ENCODE assay signal across 9 cellular contexts in the genomic region with DNA sequence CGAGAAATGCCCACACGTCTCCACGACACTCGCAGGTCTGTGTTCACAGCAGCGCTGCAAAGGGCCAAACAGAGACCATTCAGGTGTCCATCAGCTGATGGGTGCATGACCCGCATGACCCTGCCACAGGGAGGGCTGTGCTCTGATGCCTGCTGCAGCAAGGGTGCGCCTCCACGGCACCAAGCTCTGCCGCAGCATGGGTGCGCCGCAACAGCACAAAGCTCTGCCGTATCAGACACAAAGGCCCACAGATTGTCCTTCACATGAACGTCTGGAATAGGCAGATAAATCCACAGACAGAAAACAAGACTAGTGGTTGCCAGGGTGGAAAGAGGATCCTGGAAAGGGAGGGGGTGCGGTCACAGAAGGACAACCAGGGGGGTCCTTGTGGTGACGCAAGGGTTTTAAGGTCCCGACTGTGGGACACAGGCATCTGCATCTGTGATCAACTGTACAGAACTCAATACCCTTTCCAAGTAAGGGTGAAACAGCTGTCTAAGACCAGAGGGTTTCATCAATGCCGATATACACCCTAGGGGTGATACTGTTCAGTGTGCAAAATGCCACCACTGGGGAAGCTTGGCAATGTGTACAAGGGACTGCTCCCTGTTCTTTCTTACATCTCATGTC.
A peak's percentile ranks its signal among the peaks of the same experiment; 100 is the strongest.
DNase-seq lines count a peak whose midpoint lies in the region; ATAC-seq, FAIRE-seq and TF ChIP-seq lines count a peak whose summit lies in the region.
"Had no signal": no experiment of that assay in that cellular context is flagged by ENCODE, and none has a peak within 500 bp of the region (broad histone marks: within the 10 kb centered on the region; RNA-seq: fewer than 3 reads in every experiment).

No MANE protein-coding gene starts in this region.

- H3K36me3 ChIP-seq in kidney (ENCODE audit: control insufficient read depth in 1 of 2, insufficient read depth in 2 of 2, low read length in 2 of 2), result no peaks in the 10 kb centered on the region
- H3K36me3 ChIP-seq in smooth muscle cell (ENCODE audit: low read depth), result no peaks in the 10 kb centered on the region

- H3K4me1 Mint-ChIP-seq in activated CD4-positive, alpha-beta memory T cell treated with anti-CD3 and anti-CD28 coated beads for 36 hours (ENCODE audit: low read depth), result peaks cover 81% of the 10 kb centered on the region
- peaks cover 66% of the 10 kb centered on the region for H3K4me1 Mint-ChIP-seq in activated CD4-positive, alpha-beta memory T cell treated with anti-CD3 and anti-CD28 coated beads, Interleukin-2, amount 10 ng/mL, durations not matched to agents 7 days and 5 days
- peaks cover 76% of the 10 kb centered on the region for H3K4me1 Mint-ChIP-seq in activated naive CD8-positive, alpha-beta T cell treated with anti-CD3 and anti-CD28 coated beads for 36 hours

- WGBS in smooth muscle cell (ENCODE audit: low lambda C conversion rate), result 91% methylated on average over 17 of the region's 17 CpGs

- TF ChIP-seq CTCF in kidney (IDR thresholded peaks at IDR 0.05; ENCODE audit: borderline replicate concordance, extremely low read depth, insufficient read depth) (no peak), smooth muscle cell (IDR thresholded peaks at IDR 0.05; ENCODE audit: borderline replicate concordance, insufficient read depth, poor library complexity, severe bottlenecking) (no peak)

- H3K9me3 Mint-ChIP-seq in activated CD4-positive, alpha-beta memory T cell treated with anti-CD3 and anti-CD28 coated beads for 36 hours, result no peaks in the 10 kb centered on the region
- H3K9me3 Mint-ChIP-seq in activated CD4-positive, alpha-beta memory T cell treated with anti-CD3 and anti-CD28 coated beads, Interleukin-2, amount 10 ng/mL, durations not matched to agents 7 days and 5 days, result no peaks in the 10 kb centered on the region
- H3K9me3 Mint-ChIP-seq in activated naive CD8-positive, alpha-beta T cell treated with anti-CD3 and anti-CD28 coated beads for 36 hours, result no peaks in the 10 kb centered on the region

- CTCF ChIA-PET in activated CD4-positive, alpha-beta memory T cell treated with anti-CD3 and anti-CD28 coated beads for 36 hours (lab: Charles Lee), result no interaction called here
- CTCF ChIA-PET in activated CD4-positive, alpha-beta memory T cell treated with anti-CD3 and anti-CD28 coated beads, Interleukin-2, amount 10 ng/mL, durations not matched to agents 7 days and 5 days (lab: Charles Lee), result interaction anchor here (0.5 to 1.2 kb wide), 2 partner anchors 16 to 42 kb away, joined by 3 read pairs; no protein-coding TSS in a partner anchor

- FAIRE-seq in kidney (lab: Jason Lieb, UNC), result no peak

- peaks cover 100% of the 10 kb centered on the region for H4K20me1 ChIP-seq in smooth muscle cell (ENCODE audit: low read depth)

- POLR2A ChIA-PET in activated CD4-positive, alpha-beta memory T cell treated with anti-CD3 and anti-CD28 coated beads for 36 hours (lab: Charles Lee), result no interaction called here
- POLR2A ChIA-PET in activated CD4-positive, alpha-beta memory T cell treated with anti-CD3 and anti-CD28 coated beads, Interleukin-2, amount 10 ng/mL, durations not matched to agents 7 days and 5 days (lab: Charles Lee), result interaction anchor here (1.1 to 1.4 kb wide), 2 partner anchors 8 to 10 kb away, joined by 3 read pairs; no protein-coding TSS in a partner anchor

- H3F3A ChIP-seq in smooth muscle cell (ENCODE audit: low read depth), result peaks cover 29% of the 10 kb centered on the region

- no peak overlapping the region for H2AFZ ChIP-seq in smooth muscle cell (ENCODE audit: low read depth)

- peaks cover 100% of the 10 kb centered on the region for H3K79me2 ChIP-seq in smooth muscle cell (ENCODE audit: low read depth)

- peak overlapping the region; percentile 49 for H3K27ac Mint-ChIP-seq in activated CD4-positive, alpha-beta memory T cell treated with anti-CD3 and anti-CD28 coated beads for 36 hours
- no peak overlapping the region for H3K27ac Mint-ChIP-seq in activated CD4-positive, alpha-beta memory T cell treated with anti-CD3 and anti-CD28 coated beads, Interleukin-2, amount 10 ng/mL, durations not matched to agents 7 days and 5 days
- peak overlapping the region; percentile 25 for H3K27ac Mint-ChIP-seq in activated naive CD8-positive, alpha-beta T cell treated with anti-CD3 and anti-CD28 coated beads for 36 hours

- H3K27ac ChIP-seq in kidney (ENCODE audit: low read depth in 2 of 2, low read length in 2 of 2), result no peak overlapping the region
- H3K27ac ChIP-seq in smooth muscle cell (ENCODE audit: low read depth), result peak overlapping the region; percentile 59

- H3K4me3 Mint-ChIP-seq in activated CD4-positive, alpha-beta memory T cell treated with anti-CD3 and anti-CD28 coated beads for 36 hours, result no peak overlapping the region
- H3K4me3 Mint-ChIP-seq in activated CD4-positive, alpha-beta memory T cell treated with anti-CD3 and anti-CD28 coated beads, Interleukin-2, amount 10 ng/mL, durations not matched to agents 7 days and 5 days, result no peak overlapping the region
- H3K4me3 Mint-ChIP-seq in activated naive CD8-positive, alpha-beta T cell treated with anti-CD3 and anti-CD28 coated beads for 36 hours, result no peak overlapping the region

- H3K9me3 ChIP-seq in kidney (ENCODE audit: control insufficient read depth in 1 of 2, low read length in 2 of 2), result no peaks in the 10 kb centered on the region
- H3K9me3 ChIP-seq in smooth muscle cell (replicated peaks; ENCODE audit: low read depth), result no peaks in the 10 kb centered on the region

- no peak overlapping the region for H3K9ac ChIP-seq in kidney (ENCODE audit: low read length in 2 of 2)
- H3K9ac ChIP-seq in smooth muscle cell (ENCODE audit: low read depth), result no peak overlapping the region

- peaks cover 12% of the 10 kb centered on the region for H3K36me3 Mint-ChIP-seq in activated CD4-positive, alpha-beta memory T cell treated with anti-CD3 and anti-CD28 coated beads for 36 hours
- peaks cover 44% of the 10 kb centered on the region for H3K36me3 Mint-ChIP-seq in activated CD4-positive, alpha-beta memory T cell treated with anti-CD3 and anti-CD28 coated beads, Interleukin-2, amount 10 ng/mL, durations not matched to agents 7 days and 5 days (ENCODE audit: low read depth)
- H3K36me3 Mint-ChIP-seq in activated naive CD8-positive, alpha-beta T cell treated with anti-CD3 and anti-CD28 coated beads for 36 hours, result peaks cover 27% of the 10 kb centered on the region

- H3K4me1 ChIP-seq in kidney (ENCODE audit: control insufficient read depth in 1 of 2, insufficient read depth in 1 of 2, low read depth in 1 of 2, low read length in 2 of 2), result peaks cover 3 to 21% of the 10 kb centered on the region in 2 donors
- H3K4me1 ChIP-seq in smooth muscle cell (ENCODE audit: low read depth), result peaks cover 22% of the 10 kb centered on the region

- intact Hi-C loops in activated CD4-positive, alpha-beta memory T cell treated with anti-CD3 and anti-CD28 coated beads for 36 hours (cut with micrococcal nuclease), result no loop called here
- intact Hi-C loops in kidney (cut with DNase I), result no loop called here

- H3K27me3 Mint-ChIP-seq in activated CD4-positive, alpha-beta memory T cell treated with anti-CD3 and anti-CD28 coated beads for 36 hours, result no peaks in the 10 kb centered on the region
- no peaks in the 10 kb centered on the region for H3K27me3 Mint-ChIP-seq in activated CD4-positive, alpha-beta memory T cell treated with anti-CD3 and anti-CD28 coated beads, Interleukin-2, amount 10 ng/mL, durations not matched to agents 7 days and 5 days
- no peaks in the 10 kb centered on the region for H3K27me3 Mint-ChIP-seq in activated naive CD8-positive, alpha-beta T cell treated with anti-CD3 and anti-CD28 coated beads for 36 hours

- H3K27me3 ChIP-seq in smooth muscle cell (ENCODE audit: low read depth), result no peaks in the 10 kb centered on the region

- no peak for ATAC-seq in GM21367 (IDR thresholded peaks at IDR 0.05; ENCODE audit: unreplicated experiment)

- no peak for DNase-seq in activated CD4-positive, alpha-beta memory T cell treated with anti-CD3 and anti-CD28 coated beads for 36 hours
- no peak for DNase-seq in activated CD4-positive, alpha-beta memory T cell treated with anti-CD3 and anti-CD28 coated beads, Interleukin-2, amount 10 ng/mL, durations not matched to agents 7 days and 5 days
- no peak for DNase-seq in activated naive CD8-positive, alpha-beta T cell treated with anti-CD3 and anti-CD28 coated beads for 36 hours
- peak; percentile 50 for DNase-seq in kidney
- no peak for DNase-seq in smooth muscle cell (lab: John Stamatoyannopoulos, UW; ENCODE audit: unreplicated experiment)
- no peak for DNase-seq in stimulated activated CD4-positive, alpha-beta T cell treated with anti-CD3 and anti-CD28 coated beads, Interleukin-4, amount 100 ng/mL, for 1 hour
- DNase-seq in HuH-7 (ENCODE audit: low spot score), result no peak
- DNase-seq: central memory CD4-positive, alpha-beta T cell had no signal

- H3K4me3 ChIP-seq in kidney (ENCODE audit: low read length in 2 of 2) (no peak overlapping the region), smooth muscle cell (no peak overlapping the region)

- peak overlapping the region; percentile 48 for H3K4me2 ChIP-seq in smooth muscle cell
